In the genomic region with DNA sequence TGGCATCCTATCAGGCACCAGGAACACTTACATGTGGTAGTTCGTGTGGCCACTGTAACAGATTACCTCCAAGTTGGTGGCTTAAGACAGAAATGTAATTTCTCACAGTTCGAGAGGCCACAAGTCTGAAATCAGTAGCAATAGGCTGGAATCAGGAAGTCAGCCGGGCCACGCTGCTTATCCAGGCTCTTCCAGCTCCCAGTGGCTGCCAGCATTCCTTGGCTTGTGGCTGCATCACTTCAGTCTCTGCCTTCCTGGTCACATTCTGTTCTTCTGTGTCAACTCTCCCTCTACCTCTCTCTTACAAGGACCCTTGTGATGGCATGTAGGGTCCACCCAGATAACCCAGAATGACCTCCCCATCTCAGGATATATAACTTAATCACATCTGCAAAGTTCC, we compare ENCODE assay signal across 30 cellular contexts.
"Had no signal": no experiment of that assay in that cellular context is flagged by ENCODE, and none has a peak within 500 bp of the region (broad histone marks: within the 10 kb centered on the region; RNA-seq: fewer than 3 reads in every experiment).

No MANE protein-coding gene starts in this region.

- ATAC-seq: activated CD4-positive, alpha-beta T cell treated with anti-CD3 and anti-CD28 coated beads for 36 hours; activated naive CD4-positive, alpha-beta T cell treated with anti-CD3 and anti-CD28 coated beads, Interleukin-2, amount 50 U/mL, for 72 hours; activated T-cell treated with anti-CD3 and anti-CD28 coated beads, Interleukin-2, amount 50 U/mL, for 72 hours; effector memory CD8-positive, alpha-beta T cell; foreskin keratinocyte; gastrocnemius medialis; T-helper 17 cell had no signal

- DNase-seq: activated CD4-positive, alpha-beta memory T cell treated with anti-CD3 and anti-CD28 coated beads for 36 hours; activated CD4-positive, alpha-beta T cell treated with anti-CD3 and anti-CD28 coated beads for 36 hours; activated CD4-positive, alpha-beta T cell treated with anti-CD3 and anti-CD28 coated beads, Interleukin-2, amount 10 ng/mL, durations not matched to agents 24 days and 14 days; activated CD4-positive, CD25-positive, alpha-beta regulatory T cell; activated CD4-positive, CD25-positive, alpha-beta regulatory T cell treated with anti-CD3 and anti-CD28 coated beads, Interleukin-2, amount 50 U/mL, for 72 hours; activated CD8-positive, alpha-beta memory T cell treated with anti-CD3 and anti-CD28 coated beads, Interleukin-2, amount 50 U/mL, for 48 hours; activated gamma-delta T cell; activated naive CD4-positive, alpha-beta T cell; activated naive CD4-positive, alpha-beta T cell treated with anti-CD3 and anti-CD28 coated beads, Interleukin-2, amount 10 ng/mL, durations not matched to agents 7 days and 5 days; activated naive CD8-positive, alpha-beta T cell treated with anti-CD3 and anti-CD28 coated beads, Interleukin-2, amount 10 ng/mL, durations not matched to agents 7 days and 5 days; activated T-cell treated with anti-CD3 and anti-CD28 coated beads for 4 hours; activated T-cell treated with anti-CD3 and anti-CD28 coated beads, Interleukin-2, amount 50 U/mL, for 24 hours; activated T-cell treated with anti-CD3 and anti-CD28 coated beads, Interleukin-2, amount 50 U/mL, for 72 hours; central memory CD4-positive, alpha-beta T cell; cortex of kidney; dermis blood vessel endothelial cell; effector CD4-positive, alpha-beta T cell; effector memory CD8-positive, alpha-beta T cell; erythroblast; foreskin keratinocyte; gastrocnemius medialis; glutamatergic neuron; T-helper 1 cell; T-helper 17 cell; T1000 had no signal

- H3K4me1 ChIP-seq: ascending aorta, breast epithelium, esophagus muscularis mucosa, foreskin keratinocyte, gastrocnemius medialis had no signal

- H3K4me3 ChIP-seq: ascending aorta, breast epithelium, cardiac muscle cell, esophagus muscularis mucosa, gastrocnemius medialis had no signal

- H3K9me3 ChIP-seq: gastrocnemius medialis had no signal

- H3K27ac ChIP-seq: ascending aorta, breast epithelium, cardiac muscle cell, esophagus muscularis mucosa, foreskin keratinocyte, gastrocnemius medialis had no signal

- H3K27me3 ChIP-seq: ascending aorta, breast epithelium, cardiac muscle cell, foreskin keratinocyte, gastrocnemius medialis had no signal

- H3K36me3 ChIP-seq: ascending aorta, breast epithelium, cardiac muscle cell, esophagus muscularis mucosa, gastrocnemius medialis had no signal
